In genomic region chr3:44968447-44968858, GRCh38 we compare ENCODE assay signal across 23 cellular contexts. TPM values are rescaled to one million over a fixed set of nuclear protein-coding genes. Genes with fewer than 3 reads are reported as not detected.
DNase-seq lines count a peak whose midpoint lies in the region; ATAC-seq and TF ChIP-seq lines count a peak whose summit lies in the region.
"Had no signal": no experiment of that assay in that cellular context is flagged by ENCODE, and none has a peak within 500 bp of the region (broad histone marks: within the 10 kb centered on the region; RNA-seq: fewer than 3 reads in every experiment).

No MANE protein-coding gene starts in this region.

- H3K27me3 ChIP-seq in Karpas-422 (ENCODE audit: low read length) (no peaks in the 10 kb centered on the region), mesenchymal stem cell (ENCODE audit: control insufficient read depth in 1 of 2, insufficient read depth in 1 of 2, low read length in 2 of 2) (no peaks in the 10 kb centered on the region), HAP-1 (ENCODE audit: low read depth) (no peaks in the 10 kb centered on the region)
- H3K27me3 ChIP-seq: gastroesophageal sphincter had no signal

- H3K27ac Mint-ChIP-seq in CD14-positive monocyte: peak overlapping the region; percentile 13 to 83 (median 74)
- peak overlapping the region; percentile 59 for H3K27ac Mint-ChIP-seq in activated naive CD8-positive, alpha-beta T cell treated with anti-CD3 and anti-CD28 coated beads, Interleukin-2, amount 10 ng/mL, durations not matched to agents 7 days and 5 days
- H3K27ac Mint-ChIP-seq in natural killer cell treated with Interleukin-12 subunit alpha and Interleukin-12 subunit beta and Interleukin-15 and Interleukin-18, amount 100 ng/mL, for 72 hours: peak overlapping the region; percentile 66 to 80

- H3K79me1 ChIP-seq in mesenchymal stem cell (replicated peaks; ENCODE audit: low read length, poor library complexity, severe bottlenecking): peaks cover 54% of the 10 kb centered on the region

- no peak overlapping the region for H3K9ac ChIP-seq in Karpas-422 (ENCODE audit: low read length)
- no peak overlapping the region for H3K9ac ChIP-seq in mesenchymal stem cell (ENCODE audit: low read length)

- peaks cover 72% of the 10 kb centered on the region for H3K4me1 Mint-ChIP-seq in CD14-positive monocyte
- H3K4me1 Mint-ChIP-seq in activated naive CD8-positive, alpha-beta T cell treated with anti-CD3 and anti-CD28 coated beads, Interleukin-2, amount 10 ng/mL, durations not matched to agents 7 days and 5 days: peaks cover 59% of the 10 kb centered on the region
- peaks cover 79 to 88% of the 10 kb centered on the region in 2 donors for H3K4me1 Mint-ChIP-seq in natural killer cell treated with Interleukin-12 subunit alpha and Interleukin-12 subunit beta and Interleukin-15 and Interleukin-18, amount 100 ng/mL, for 72 hours (ENCODE audit: low read depth in 2 of 2)

- H3K79me2 ChIP-seq in Karpas-422 (ENCODE audit: low read length): peaks cover 100% of the 10 kb centered on the region

- no peak overlapping the region for H3K23ac ChIP-seq in mesenchymal stem cell (ENCODE audit: low read length in 2 of 2)

- no peak for TF ChIP-seq CTCF in CD14-positive monocyte (IDR thresholded peaks at IDR 0.05)

- H3K4me2 ChIP-seq in Karpas-422 (ENCODE audit: low read depth, low read length, poor library complexity, severe bottlenecking): no peak overlapping the region
- no peak overlapping the region for H3K4me2 ChIP-seq in mesenchymal stem cell (ENCODE audit: low read length, poor library complexity, severe bottlenecking)

- H3K4me1 ChIP-seq in Karpas-422 (ENCODE audit: low read length): peaks cover 96% of the 10 kb centered on the region
- no peaks in the 10 kb centered on the region for H3K4me1 ChIP-seq in mesenchymal stem cell (ENCODE audit: control insufficient read depth, insufficient read depth, low read depth, low read length)
- H3K4me1 ChIP-seq in HAP-1: no peaks in the 10 kb centered on the region

- H2AK5ac ChIP-seq in mesenchymal stem cell (ENCODE audit: low read length, severe bottlenecking): no peak overlapping the region

- POLR2A ChIA-PET in activated naive CD8-positive, alpha-beta T cell treated with anti-CD3 and anti-CD28 coated beads, Interleukin-2, amount 10 ng/mL, durations not matched to agents 7 days and 5 days (lab: Charles Lee): no interaction called here

- no peak overlapping the region for H3K18ac ChIP-seq in mesenchymal stem cell (ENCODE audit: low read depth in 1 of 2, low read length in 2 of 2)

- H3K9me3 ChIP-seq in Karpas-422 (ENCODE audit: low read length): no peaks in the 10 kb centered on the region
- no peaks in the 10 kb centered on the region for H3K9me3 ChIP-seq in mesenchymal stem cell (ENCODE audit: control insufficient read depth, low read length)
- H3K9me3 ChIP-seq in HAP-1: no peaks in the 10 kb centered on the region
- H3K9me3 ChIP-seq: Caco-2, gastroesophageal sphincter had no signal

- H2BK120ac ChIP-seq in mesenchymal stem cell (ENCODE audit: low read depth, low read length): no peak overlapping the region

- H2AFZ ChIP-seq in Karpas-422 (ENCODE audit: low read length) (no peak overlapping the region), mesenchymal stem cell (ENCODE audit: low read depth, low read length) (no peak overlapping the region)

- WGBS in mesenchymal stem cell: 96% methylated on average over 6 of the region's 6 CpGs

- peaks cover 0 to 2% (median 0%) of the 10 kb centered on the region in 3 donors for H3K27me3 Mint-ChIP-seq in CD14-positive monocyte (ENCODE audit: low read depth in 3 of 3)
- no peaks in the 10 kb centered on the region for H3K27me3 Mint-ChIP-seq in activated naive CD8-positive, alpha-beta T cell treated with anti-CD3 and anti-CD28 coated beads, Interleukin-2, amount 10 ng/mL, durations not matched to agents 7 days and 5 days
- no peaks in the 10 kb centered on the region for H3K27me3 Mint-ChIP-seq in natural killer cell treated with Interleukin-12 subunit alpha and Interleukin-12 subunit beta and Interleukin-15 and Interleukin-18, amount 100 ng/mL, for 72 hours
- H3K27me3 Mint-ChIP-seq: naive B cell had no signal

- H3K4me3 Mint-ChIP-seq in CD14-positive monocyte: peak overlapping the region in 1 of 2 donors; percentile 18
- peak overlapping the region; percentile 9 for H3K4me3 Mint-ChIP-seq in activated naive CD8-positive, alpha-beta T cell treated with anti-CD3 and anti-CD28 coated beads, Interleukin-2, amount 10 ng/mL, durations not matched to agents 7 days and 5 days
- H3K4me3 Mint-ChIP-seq in natural killer cell treated with Interleukin-12 subunit alpha and Interleukin-12 subunit beta and Interleukin-15 and Interleukin-18, amount 100 ng/mL, for 72 hours: peak overlapping the region; percentile 62
- H3K4me3 Mint-ChIP-seq: H9; stimulated activated effector memory CD8-positive, alpha-beta T cell treated with anti-CD3 and anti-CD28 coated beads, Interleukin-12 subunit alpha, Interleukin-12 subunit beta, amount 100 ng/mL, for 72 hours had no signal

- DNase-seq in CD14-positive monocyte (ENCODE audit: low spot score): no peak
- DNase-seq in Karpas-422: no peak
- no peak for DNase-seq in activated naive CD8-positive, alpha-beta T cell treated with anti-CD3 and anti-CD28 coated beads, Interleukin-2, amount 10 ng/mL, durations not matched to agents 7 days and 5 days
- no peak for DNase-seq in natural killer cell treated with Interleukin-12 subunit alpha and Interleukin-12 subunit beta and Interleukin-15 and Interleukin-18, amount 100 ng/mL, for 72 hours (ENCODE audit: low spot score)
- DNase-seq in mesenchymal stem cell: no peak
- DNase-seq in NCI-H1694 (lab: John Stamatoyannopoulos, UW): no peak
- DNase-seq in HAP-1 (ENCODE audit: low spot score in 2 of 2): no peak
- DNase-seq: activated CD4-positive, alpha-beta T cell treated with anti-CD3 and anti-CD28 coated beads, Interleukin-2, amount 50 U/mL, for 1 hour; activated gamma-delta T cell treated with Interleukin-2 at 50 U/mL for 16 hours; anterior cingulate cortex; Caco-2; caudate nucleus; H9; kidney glomerular epithelial cell; mesendoderm; NCI-H1105 treated with DMSO at 0.1 percent for 48 hours; NCI-H526; posterior cingulate gyrus; Right ventricle myocardium superior had no signal

- H3K9me2 ChIP-seq in Karpas-422 (replicated peaks; ENCODE audit: insufficient read depth, low read length): no peaks in the 10 kb centered on the region

- H3K4me3 ChIP-seq in Karpas-422 (ENCODE audit: low read length) (no peak overlapping the region), mesenchymal stem cell (ENCODE audit: insufficient read depth in 1 of 2, low read depth in 1 of 2, low read length in 2 of 2) (no peak overlapping the region), HAP-1 (no peak overlapping the region)
- H3K4me3 ChIP-seq: gastroesophageal sphincter had no signal

- H3K9me3 Mint-ChIP-seq in CD14-positive monocyte: no peaks in the 10 kb centered on the region
- H3K9me3 Mint-ChIP-seq in activated naive CD8-positive, alpha-beta T cell treated with anti-CD3 and anti-CD28 coated beads, Interleukin-2, amount 10 ng/mL, durations not matched to agents 7 days and 5 days: no peaks in the 10 kb centered on the region
- no peaks in the 10 kb centered on the region for H3K9me3 Mint-ChIP-seq in natural killer cell treated with Interleukin-12 subunit alpha and Interleukin-12 subunit beta and Interleukin-15 and Interleukin-18, amount 100 ng/mL, for 72 hours
- H3K9me3 Mint-ChIP-seq: H9; naive B cell; stimulated activated effector memory CD8-positive, alpha-beta T cell treated with anti-CD3 and anti-CD28 coated beads, Interleukin-12 subunit alpha, Interleukin-12 subunit beta, amount 100 ng/mL, for 72 hours had no signal

- H3K27ac ChIP-seq in Karpas-422 (ENCODE audit: low read length): peak overlapping the region; percentile 69
- H3K27ac ChIP-seq in mesenchymal stem cell (ENCODE audit: low read length, poor library complexity, severe bottlenecking): no peak overlapping the region
- H3K27ac ChIP-seq: gastroesophageal sphincter had no signal

- H3K4ac ChIP-seq in mesenchymal stem cell (ENCODE audit: low read depth in 1 of 2, low read length in 2 of 2): no peak overlapping the region

- in situ Hi-C loops in HAP-1 (cut with MboI; ENCODE audit: low sequenced_read_pairs): no loop called here

- no peak for ATAC-seq in activated naive CD8-positive, alpha-beta T cell treated with anti-CD3 and anti-CD28 coated beads, Interleukin-2, amount 10 ng/mL, durations not matched to agents 7 days and 5 days (ENCODE audit: low read depth)
- no peak for ATAC-seq in natural killer cell treated with Interleukin-12 subunit alpha and Interleukin-12 subunit beta and Interleukin-15 and Interleukin-18, amount 100 ng/mL, for 72 hours
- ATAC-seq: esophagus mucosa; gastroesophageal sphincter; stimulated activated effector memory CD8-positive, alpha-beta T cell treated with anti-CD3 and anti-CD28 coated beads, Interleukin-12 subunit alpha, Interleukin-12 subunit beta, amount 100 ng/mL, for 72 hours had no signal

- no peak overlapping the region for H2BK15ac ChIP-seq in mesenchymal stem cell (ENCODE audit: low read depth, poor library complexity, severe bottlenecking)

- intact Hi-C loops in CD14-positive monocyte (cut with micrococcal nuclease): no loop called here

- H3K36me3 ChIP-seq in Karpas-422 (ENCODE audit: insufficient read depth, low read length) (peaks cover 4% of the 10 kb centered on the region; the same call in 1 of the 2 replicates), mesenchymal stem cell (ENCODE audit: control insufficient read depth in 1 of 2, insufficient read depth in 2 of 2, low read depth in 1 of 2, low read length in 2 of 2) (peaks cover 4 to 5% of the 10 kb centered on the region in 2 experiments), HAP-1 (replicated peaks) (no peaks in the 10 kb centered on the region)
- H3K36me3 ChIP-seq: gastroesophageal sphincter had no signal

- no peak overlapping the region for H2BK5ac ChIP-seq in mesenchymal stem cell (ENCODE audit: low read depth, low read length, poor library complexity, severe bottlenecking)

- peaks cover 3 to 17% of the 10 kb centered on the region in 2 donors for H3K36me3 Mint-ChIP-seq in CD14-positive monocyte
- peaks cover 11% of the 10 kb centered on the region for H3K36me3 Mint-ChIP-seq in activated naive CD8-positive, alpha-beta T cell treated with anti-CD3 and anti-CD28 coated beads, Interleukin-2, amount 10 ng/mL, durations not matched to agents 7 days and 5 days
- H3K36me3 Mint-ChIP-seq in natural killer cell treated with Interleukin-12 subunit alpha and Interleukin-12 subunit beta and Interleukin-15 and Interleukin-18, amount 100 ng/mL, for 72 hours: no peaks in the 10 kb centered on the region
- H3K36me3 Mint-ChIP-seq: naive B cell; stimulated activated effector memory CD8-positive, alpha-beta T cell treated with anti-CD3 and anti-CD28 coated beads, Interleukin-12 subunit alpha, Interleukin-12 subunit beta, amount 100 ng/mL, for 72 hours had no signal

- H2BK12ac ChIP-seq in mesenchymal stem cell (ENCODE audit: low read length in 2 of 2): no peak overlapping the region

- no peaks in the 10 kb centered on the region for H4K20me1 ChIP-seq in Karpas-422 (ENCODE audit: insufficient read depth, low read depth, low read length)

- no peak overlapping the region for H4K8ac ChIP-seq in mesenchymal stem cell (ENCODE audit: low read length)

- no peak overlapping the region for H4K91ac ChIP-seq in mesenchymal stem cell (ENCODE audit: low read length)

- H3K14ac ChIP-seq in mesenchymal stem cell (ENCODE audit: low read length in 2 of 2): no peak overlapping the region

RNA-seq across cellular contexts. Expression of gene ZDHHC3, which starts 7.5 kb away (rescaled TPM):
- 10 to 100 TPM; 52.1 to 61.3 TPM for polyA plus RNA-seq in CD14-positive monocyte
- 70.9 and 93.4 TPM in 2 replicates for total RNA-seq in Karpas-422 (2014; rRNA removed; shearing (Covaris generic); ENCODE audit: low replicate concordance)
- total RNA-seq in activated naive CD8-positive, alpha-beta T cell treated with anti-CD3 and anti-CD28 coated beads, Interleukin-2, amount 10 ng/mL, durations not matched to agents 7 days and 5 days: 10 to 100 TPM; 44.7 to 51.1 TPM
- 100 to 1,000 TPM in 1 of 2 donors, 10 to 100 TPM in 1; 63.8 to 122 TPM for total RNA-seq in natural killer cell treated with Interleukin-12 subunit alpha and Interleukin-12 subunit beta and Interleukin-15 and Interleukin-18, amount 100 ng/mL, for 72 hours
- 38.5 TPM for polyA plus RNA-seq in mesenchymal stem cell (2013, experiment 1 of 2)
- 39.8 TPM for polyA plus RNA-seq in mesenchymal stem cell (2013, experiment 2 of 2)

RNA-seq across cellular contexts. Expression of gene EXOSC7, which starts 7.6 kb away (rescaled TPM):
- polyA plus RNA-seq in CD14-positive monocyte: 10 to 100 TPM; 16.8 to 18.8 TPM
- 67.1 and 78.6 TPM in 2 replicates for total RNA-seq in Karpas-422 (2014; rRNA removed; shearing (Covaris generic); ENCODE audit: low replicate concordance)
- 10 to 100 TPM; 47.8 to 49.0 TPM for total RNA-seq in activated naive CD8-positive, alpha-beta T cell treated with anti-CD3 and anti-CD28 coated beads, Interleukin-2, amount 10 ng/mL, durations not matched to agents 7 days and 5 days
- total RNA-seq in natural killer cell treated with Interleukin-12 subunit alpha and Interleukin-12 subunit beta and Interleukin-15 and Interleukin-18, amount 100 ng/mL, for 72 hours: 10 to 100 TPM; 50.7 to 75.7 TPM
- polyA plus RNA-seq in mesenchymal stem cell (2013, experiment 1 of 2): 26.9 TPM
- polyA plus RNA-seq in mesenchymal stem cell (2013, experiment 2 of 2): 28.5 TPM

RNA-seq across cellular contexts. Expression of gene CLEC3B, which starts 57.6 kb away (rescaled TPM):
- 10 to 100 TPM; 14.5 to 22.7 TPM for polyA plus RNA-seq in CD14-positive monocyte
- total RNA-seq in Karpas-422 (2014; rRNA removed; shearing (Covaris generic); ENCODE audit: low replicate concordance): not detected in 2 replicates
- under 1 TPM in 1 of 2 experiments, not detected in 1; 0.45 TPM for total RNA-seq in activated naive CD8-positive, alpha-beta T cell treated with anti-CD3 and anti-CD28 coated beads, Interleukin-2, amount 10 ng/mL, durations not matched to agents 7 days and 5 days
- total RNA-seq in natural killer cell treated with Interleukin-12 subunit alpha and Interleukin-12 subunit beta and Interleukin-15 and Interleukin-18, amount 100 ng/mL, for 72 hours: not detected
- polyA plus RNA-seq in mesenchymal stem cell (2013, experiment 1 of 2): 0.51 TPM
- 0.70 TPM for polyA plus RNA-seq in mesenchymal stem cell (2013, experiment 2 of 2)
- total RNA-seq: H9 had no signal
